8 cellular contexts compared by ENCODE assay signal in the genomic region with DNA sequence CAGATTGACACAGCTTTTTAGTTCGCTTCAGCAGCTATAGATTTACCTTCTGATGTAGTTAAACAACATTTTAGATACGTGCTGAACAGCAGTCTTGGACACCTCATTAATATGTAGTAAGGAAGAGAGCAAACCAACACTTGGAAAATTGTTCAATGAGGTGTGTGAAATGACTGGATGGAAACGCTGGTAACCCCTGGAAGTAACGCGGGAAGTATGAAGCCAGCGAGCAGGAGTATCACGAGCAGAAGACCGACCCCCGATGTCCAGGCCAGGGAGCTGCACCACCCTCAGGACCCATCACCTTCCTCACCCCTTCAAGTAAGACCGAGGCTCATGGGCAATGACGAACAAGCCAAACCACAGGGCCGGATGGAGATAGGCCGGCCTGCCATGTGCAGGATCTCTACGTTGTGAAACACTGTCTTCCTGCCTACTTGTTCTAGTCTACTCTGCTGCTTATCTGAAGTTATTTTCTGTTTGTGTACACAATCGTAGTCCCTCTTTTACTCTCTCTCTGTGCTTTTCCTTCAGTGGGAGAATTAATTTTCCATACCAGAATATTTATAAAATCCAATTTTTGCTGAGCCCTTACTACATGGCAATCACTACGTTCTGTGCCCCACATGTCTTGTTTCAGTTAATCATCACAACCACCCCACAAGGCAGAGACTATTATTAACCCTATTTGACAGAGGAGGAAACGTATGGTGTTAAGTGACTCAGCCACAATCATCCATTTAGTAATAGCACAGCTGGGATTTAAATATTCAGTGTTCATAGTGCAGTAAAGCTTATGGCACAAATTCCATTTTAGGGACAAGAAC.
DNase-seq lines count a peak whose midpoint lies in the region; ATAC-seq and TF ChIP-seq lines count a peak whose summit lies in the region.

No MANE protein-coding gene starts in this region.

- H3K4me2 ChIP-seq in mammary epithelial cell (ENCODE audit: insufficient read depth, low read depth, low read length) (peak overlapping the region; percentile 37), skeletal muscle satellite cell (ENCODE audit: low read length) (peak overlapping the region; percentile 16)

- H3K4me3 ChIP-seq in GM12864 (ENCODE audit: low read depth, low read length) (peak overlapping the region; percentile 22), mammary epithelial cell (replicated peaks in 1 of 3; ENCODE audit: insufficient read depth in 1 of 3, low read depth in 2 of 3, low read length in 3 of 3) (no peak overlapping the region), skeletal muscle satellite cell (ENCODE audit: low read length) (no peak overlapping the region), colonic mucosa (no peak overlapping the region)

- CTCF ChIA-PET in mammary epithelial cell (lab: Charles Lee; ENCODE audit: low non-redundant PET), result interaction anchor here (0.7 kb wide), 1 partner anchor 221 kb away, joined by 3 read pairs; no protein-coding TSS in a partner anchor

- intact Hi-C loops in mammary epithelial cell (cut with micrococcal nuclease) (loop anchor here (5.0 kb wide), 3 partner anchors 135 to 170 kb away; no protein-coding TSS in a partner anchor), colonic mucosa (cut with DNase I) (no loop called here)

- peak; percentile 67 for ATAC-seq in GM21447 (IDR thresholded peaks at IDR 0.05; ENCODE audit: unreplicated experiment)

- H3K27me3 ChIP-seq in mammary epithelial cell (ENCODE audit: insufficient read depth, low read length) (no peaks in the 10 kb centered on the region), skeletal muscle satellite cell (ENCODE audit: control insufficient read depth, insufficient read depth, low read length) (no peaks in the 10 kb centered on the region), colonic mucosa (no peaks in the 10 kb centered on the region)

- no peaks in the 10 kb centered on the region for H3K36me3 ChIP-seq in mammary epithelial cell (ENCODE audit: insufficient read depth, low read length)
- H3K36me3 ChIP-seq in skeletal muscle satellite cell (ENCODE audit: insufficient read depth, low read length), result peaks cover 4% of the 10 kb centered on the region
- H3K36me3 ChIP-seq in colonic mucosa, result no peaks in the 10 kb centered on the region

- H3K27ac ChIP-seq in mammary epithelial cell (ENCODE audit: insufficient read depth, low read depth, low read length) (peak overlapping the region; percentile 97), colonic mucosa (no peak overlapping the region)

- H3K4me1 ChIP-seq in mammary epithelial cell (ENCODE audit: insufficient read depth, low read length) (peaks cover 57% of the 10 kb centered on the region), skeletal muscle satellite cell (ENCODE audit: control insufficient read depth, insufficient read depth, low read length) (peaks cover 75% of the 10 kb centered on the region), colonic mucosa (no peaks in the 10 kb centered on the region)

- 62% methylated on average over 12 of the region's 17 CpGs for WGBS in mammary epithelial cell (ENCODE audit: low coverage, missing lambda C conversion rate)

- peaks cover 57% of the 10 kb centered on the region for H3K79me2 ChIP-seq in mammary epithelial cell (ENCODE audit: insufficient read depth, low read length)

- no peak overlapping the region for H2AFZ ChIP-seq in mammary epithelial cell (ENCODE audit: low read depth, low read length)

- DNase-seq in GM12864 (ENCODE audit: low read depth) (peak; percentile 71), HK-2 (ENCODE audit: unreplicated experiment) (peak; percentile 60), mammary epithelial cell (peak; percentile 79), colonic mucosa (no peak), NCI-H1436 (lab: John Stamatoyannopoulos, UW) (no peak)
- DNase-seq in activated naive CD4-positive, alpha-beta T cell treated with anti-CD3 and anti-CD28 coated beads, Interleukin-2, amount 50 U/mL, for 16 hours, result no peak

- in situ Hi-C loops in mammary epithelial cell (cut with MboI; ENCODE audit: low sequenced_read_pairs in 2 of 2), result no loop called here

- dilution Hi-C loops in mammary epithelial cell (cut with HindIII; ENCODE audit: low sequenced_read_pairs), result loop anchor here (25.0 kb wide), 1 partner anchor 220 kb away; a partner anchor contains a TSS

- H3K9me3 ChIP-seq in mammary epithelial cell (replicated peaks; ENCODE audit: insufficient read depth, low read length), result no peaks in the 10 kb centered on the region
- H3K9me3 ChIP-seq in skeletal muscle satellite cell (replicated peaks; ENCODE audit: low read length), result no peaks in the 10 kb centered on the region
- H3K9me3 ChIP-seq in colonic mucosa, result no peaks in the 10 kb centered on the region

- no peak for TF ChIP-seq CTCF in GM12864 (IDR thresholded peaks at IDR 0.05; ENCODE audit: low read depth, low read length, missing control alignments)
- no peak for TF ChIP-seq CTCF in mammary epithelial cell (conservative IDR thresholded peaks at IDR 0.05 in 1 of 2, IDR thresholded peaks at IDR 0.05 in 1 of 2; ENCODE audit: extremely low read depth in 1 of 2, insufficient read depth in 1 of 2, low read depth in 1 of 2, low read length in 2 of 2)
- TF ChIP-seq CTCF in colonic mucosa (IDR thresholded peaks at IDR 0.05), result no peak

- H4K20me1 ChIP-seq in mammary epithelial cell (ENCODE audit: insufficient read depth, low read length), result no peaks in the 10 kb centered on the region

- H3K9ac ChIP-seq in mammary epithelial cell (ENCODE audit: insufficient read depth, low read length) (peak overlapping the region; percentile 70), skeletal muscle satellite cell (ENCODE audit: low read depth, low read length) (peak overlapping the region; percentile 24), colonic mucosa (ENCODE audit: low read depth in 2 of 2, low read length in 2 of 2) (no peak overlapping the region)

- no TSS peak for BruUV-seq in mammary epithelial cell (replicated peaks; lab: Mats Ljungman, UMichigan)

Comparison
In these comparisons a context has a peak if more than half of its experiments do, and no peak if none do; other contexts are left out.
1. DNase-seq: peak in GM12864 (single experiment), HK-2 (single experiment) and mammary epithelial cell (single experiment); none in colonic mucosa (single experiment), activated naive CD4-positive, alpha-beta T cell treated with anti-CD3 and anti-CD28 coated beads, Interleukin-2, amount 50 U/mL, for 16 hours (single experiment) and NCI-H1436 (single experiment).
2. H3K9ac ChIP-seq: peak in mammary epithelial cell (single experiment) and skeletal muscle satellite cell (single experiment); none in colonic mucosa (0 of 2).